19 cellular contexts compared by ENCODE assay signal in genomic region chr6:50927816-50928215, GRCh38.
"Had no signal": no experiment of that assay in that cellular context is flagged by ENCODE, and none has a peak within 500 bp of the region (broad histone marks: within the 10 kb centered on the region; RNA-seq: fewer than 3 reads in every experiment).

No MANE protein-coding gene starts in this region.

- H3K27ac Mint-ChIP-seq: activated CD8-positive, alpha-beta T cell treated with anti-CD3 and anti-CD28 coated beads for 36 hours; dendritic cell treated with granulocyte-macrophage colony-stimulating factor and Interleukin-4, amounts not matched to agents 40 ng/mL and 50 ng/mL, for 4 days; effector memory CD8-positive, alpha-beta T cell; stimulated activated naive CD8-positive, alpha-beta T cell treated with anti-CD3 and anti-CD28 coated beads, Interleukin-15, Interleukin-2, amounts not matched to agents 100 ng/mL and 50 ng/mL, for 24 hours; T-helper 17 cell; WTC11 had no signal

- H3K27me3 Mint-ChIP-seq: activated CD8-positive, alpha-beta T cell treated with anti-CD3 and anti-CD28 coated beads for 36 hours; central memory CD8-positive, alpha-beta T cell; dendritic cell treated with granulocyte-macrophage colony-stimulating factor and Interleukin-4, amounts not matched to agents 40 ng/mL and 50 ng/mL, for 4 days; effector memory CD8-positive, alpha-beta T cell; stimulated activated naive CD8-positive, alpha-beta T cell treated with anti-CD3 and anti-CD28 coated beads, Interleukin-15, Interleukin-2, amounts not matched to agents 100 ng/mL and 50 ng/mL, for 24 hours; T-helper 17 cell had no signal

- ATAC-seq: activated CD8-positive, alpha-beta T cell treated with anti-CD3 and anti-CD28 coated beads for 36 hours; activated T-cell treated with anti-CD3 and anti-CD28 coated beads, Interleukin-2, amount 50 U/mL, for 4 hours; body of pancreas; effector memory CD8-positive, alpha-beta T cell; gastrocnemius medialis; left ventricle myocardium superior; right lobe of liver; T-helper 17 cell; WTC11 had no signal

- H3K4me3 Mint-ChIP-seq: activated CD8-positive, alpha-beta T cell treated with anti-CD3 and anti-CD28 coated beads for 36 hours; activated T-cell treated with anti-CD3 and anti-CD28 coated beads, Interleukin-2, amount 50 U/mL, for 4 hours; central memory CD8-positive, alpha-beta T cell; dendritic cell treated with granulocyte-macrophage colony-stimulating factor and Interleukin-4, amounts not matched to agents 40 ng/mL and 50 ng/mL, for 4 days; effector memory CD8-positive, alpha-beta T cell; stimulated activated naive CD8-positive, alpha-beta T cell treated with anti-CD3 and anti-CD28 coated beads, Interleukin-15, Interleukin-2, amounts not matched to agents 100 ng/mL and 50 ng/mL, for 24 hours; T-helper 17 cell; WTC11 had no signal

- H3K27me3 ChIP-seq: body of pancreas, gastrocnemius medialis, right lobe of liver, suprapubic skin had no signal

- H3K9me3 ChIP-seq: body of pancreas, gastrocnemius medialis, prostate gland, right lobe of liver, suprapubic skin had no signal

- H3K36me3 Mint-ChIP-seq: WTC11 had no signal

- H3K27ac ChIP-seq: body of pancreas, epithelial cell of prostate, gastrocnemius medialis, prostate gland, right lobe of liver, suprapubic skin had no signal

- H3K4me3 ChIP-seq: body of pancreas, gastrocnemius medialis, prostate gland, right lobe of liver, suprapubic skin had no signal

- H3K36me3 ChIP-seq: gastrocnemius medialis, prostate gland, right lobe of liver, suprapubic skin had no signal

- DNase-seq: activated CD4-positive, alpha-beta T cell treated with anti-CD3 and anti-CD28 coated beads for 4 hours; activated CD8-positive, alpha-beta T cell treated with anti-CD3 and anti-CD28 coated beads for 36 hours; activated effector memory CD4-positive, alpha-beta T cell treated with Interleukin-2 at 50 U/mL for 16 hours; activated naive CD4-positive, alpha-beta T cell treated with anti-CD3 and anti-CD28 coated beads, Interleukin-2, amount 50 U/mL, for 16 hours; activated T-cell treated with anti-CD3 and anti-CD28 coated beads, Interleukin-2, amount 50 U/mL, for 4 hours; body of pancreas; effector memory CD8-positive, alpha-beta T cell; gastrocnemius medialis; left ventricle myocardium superior; right lobe of liver; T-helper 17 cell; trophoblast cell had no signal

- H3K4me1 ChIP-seq: gastrocnemius medialis, prostate gland, right lobe of liver, suprapubic skin had no signal

- H3K4me1 Mint-ChIP-seq: central memory CD8-positive, alpha-beta T cell; T-helper 17 cell had no signal
